Comparison of ENCODE assay signal across 1 cellular context in the genomic region with DNA sequence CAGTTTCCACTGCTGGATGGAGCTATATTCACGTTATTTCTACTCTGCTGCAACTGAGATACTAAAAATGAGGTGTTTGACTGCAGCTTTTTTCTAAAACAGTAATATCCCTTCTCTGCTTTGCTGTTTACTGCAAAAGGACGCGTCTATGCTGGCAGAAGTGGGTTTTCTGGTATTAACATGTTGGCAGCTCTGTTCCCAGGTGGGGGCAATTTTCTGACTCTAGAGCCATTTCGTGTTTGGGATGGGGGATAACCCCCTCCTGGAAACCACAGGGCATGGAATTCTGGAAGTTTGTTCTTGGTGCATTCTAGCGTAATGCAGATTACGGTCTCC.
TF ChIP-seq lines count a peak whose summit lies in the region.

No MANE protein-coding gene starts in this region.

TF ChIP-seq in GM23338, 12 proteins besides CTCF, POLR2A, EP300 and RAD21 (continued from another document):
- TF ChIP-seq ZNF462 (CRISPR knock-in tag; IDR thresholded peaks at IDR 0.05) (no peak), REST (IDR thresholded peaks at IDR 0.05; ENCODE audit: unreplicated experiment) (no peak), ZNF331 (CRISPR knock-in tag; IDR thresholded peaks at IDR 0.05; ENCODE audit: low read depth) (no peak), EZH2 (IDR thresholded peaks at IDR 0.05; ENCODE audit: low read depth, unreplicated experiment) (no peak), NANOG (IDR thresholded peaks at IDR 0.05; ENCODE audit: borderline replicate concordance) (no peak)
